8 cellular contexts compared by ENCODE assay signal in the genomic region with DNA sequence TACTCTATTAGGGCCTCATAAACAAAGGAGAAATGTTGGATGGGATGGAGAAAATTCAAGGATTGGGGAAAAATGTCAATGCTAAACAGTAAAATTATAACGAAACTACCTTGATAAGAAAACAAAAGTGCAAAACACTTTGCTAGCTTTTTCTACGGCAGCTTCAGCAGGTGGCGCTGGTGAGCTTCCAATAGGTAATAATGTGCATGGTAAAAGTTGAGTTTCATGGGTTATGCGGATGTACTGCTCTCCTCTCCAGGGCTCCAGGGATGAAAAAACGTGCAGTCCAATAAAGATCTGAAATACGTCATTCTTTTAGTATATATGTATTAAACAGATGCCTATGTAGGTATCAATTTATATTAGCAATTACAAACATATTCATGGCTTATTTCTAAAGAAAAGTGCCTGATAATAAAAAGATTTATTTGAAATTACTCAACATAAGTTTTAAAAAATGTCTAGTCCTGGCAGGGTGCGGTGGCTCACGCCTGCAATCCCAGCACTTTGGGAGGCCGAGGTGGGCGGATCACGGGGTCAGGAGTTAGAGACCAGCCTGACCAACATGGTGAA.
DNase-seq lines count a peak whose midpoint lies in the region; ATAC-seq and TF ChIP-seq lines count a peak whose summit lies in the region.

No MANE protein-coding gene starts in this region.

- ATAC-seq in GM18861 (IDR thresholded peaks at IDR 0.05; ENCODE audit: unreplicated experiment) (peak; percentile 82), HG03139 (IDR thresholded peaks at IDR 0.05; ENCODE audit: unreplicated experiment) (peak; percentile 88)
- ATAC-seq in activated CD8-positive, alpha-beta T cell treated with anti-CD3 and anti-CD28 coated beads, Interleukin-2, amount 10 ng/mL, durations not matched to agents 7 days and 5 days, result no peak

- TF ChIP-seq CTCF in glutamatergic neuron (IDR thresholded peaks at IDR 0.05; ENCODE audit: partially characterized antibody, unreplicated experiment), result peak; percentile 86

- peak; percentile 56 for DNase-seq in COLO668 (lab: John Stamatoyannopoulos, UW; ENCODE audit: unreplicated experiment)
- DNase-seq in NCI-H446 treated with DMSO at 0.1 percent for 48 hours (lab: John Stamatoyannopoulos, UW), result peak; percentile 46
- peak; percentile 67 for DNase-seq in activated CD8-positive, alpha-beta T cell treated with anti-CD3 and anti-CD28 coated beads, Interleukin-2, amount 10 ng/mL, durations not matched to agents 7 days and 5 days
- DNase-seq in glutamatergic neuron, result peak; percentile 87
- peak; percentile 49 for DNase-seq in putamen (ENCODE audit: low spot score)
- DNase-seq in cortex of kidney (lab: John Stamatoyannopoulos, UW), result no peak

- H3K27ac Mint-ChIP-seq in activated CD8-positive, alpha-beta T cell treated with anti-CD3 and anti-CD28 coated beads, Interleukin-2, amount 10 ng/mL, durations not matched to agents 7 days and 5 days, result no peak overlapping the region
- no peak overlapping the region for H3K27ac Mint-ChIP-seq in glutamatergic neuron (ENCODE audit: unreplicated experiment)

- CTCF ChIA-PET in activated CD8-positive, alpha-beta T cell treated with anti-CD3 and anti-CD28 coated beads, Interleukin-2, amount 10 ng/mL, durations not matched to agents 7 days and 5 days (lab: Charles Lee), result interaction anchor here (0.8 to 1.3 kb wide), 4 partner anchors 12 to 60 kb away, joined by 3 to 5 read pairs (median 4); no protein-coding TSS in a partner anchor

- H3K27me3 Mint-ChIP-seq in activated CD8-positive, alpha-beta T cell treated with anti-CD3 and anti-CD28 coated beads, Interleukin-2, amount 10 ng/mL, durations not matched to agents 7 days and 5 days (ENCODE audit: low read depth), result no peaks in the 10 kb centered on the region
- no peaks in the 10 kb centered on the region for H3K27me3 Mint-ChIP-seq in glutamatergic neuron (ENCODE audit: unreplicated experiment)

- no peaks in the 10 kb centered on the region for H3K4me1 Mint-ChIP-seq in activated CD8-positive, alpha-beta T cell treated with anti-CD3 and anti-CD28 coated beads, Interleukin-2, amount 10 ng/mL, durations not matched to agents 7 days and 5 days (ENCODE audit: low read depth)
- no peaks in the 10 kb centered on the region for H3K4me1 Mint-ChIP-seq in glutamatergic neuron (ENCODE audit: low read depth, unreplicated experiment)

- no peaks in the 10 kb centered on the region for H3K36me3 Mint-ChIP-seq in activated CD8-positive, alpha-beta T cell treated with anti-CD3 and anti-CD28 coated beads, Interleukin-2, amount 10 ng/mL, durations not matched to agents 7 days and 5 days (ENCODE audit: low read depth)
- no peaks in the 10 kb centered on the region for H3K36me3 Mint-ChIP-seq in glutamatergic neuron (ENCODE audit: unreplicated experiment)

- no peaks in the 10 kb centered on the region for H3K9me3 Mint-ChIP-seq in activated CD8-positive, alpha-beta T cell treated with anti-CD3 and anti-CD28 coated beads, Interleukin-2, amount 10 ng/mL, durations not matched to agents 7 days and 5 days (ENCODE audit: insufficient read depth)
- no peaks in the 10 kb centered on the region for H3K9me3 Mint-ChIP-seq in glutamatergic neuron (ENCODE audit: unreplicated experiment)

- H3K4me3 Mint-ChIP-seq in activated CD8-positive, alpha-beta T cell treated with anti-CD3 and anti-CD28 coated beads, Interleukin-2, amount 10 ng/mL, durations not matched to agents 7 days and 5 days, result no peak overlapping the region
- no peak overlapping the region for H3K4me3 Mint-ChIP-seq in glutamatergic neuron (ENCODE audit: unreplicated experiment)

- POLR2A ChIA-PET in activated CD8-positive, alpha-beta T cell treated with anti-CD3 and anti-CD28 coated beads, Interleukin-2, amount 10 ng/mL, durations not matched to agents 7 days and 5 days (lab: Charles Lee), result no interaction called here
